In the genomic region with DNA sequence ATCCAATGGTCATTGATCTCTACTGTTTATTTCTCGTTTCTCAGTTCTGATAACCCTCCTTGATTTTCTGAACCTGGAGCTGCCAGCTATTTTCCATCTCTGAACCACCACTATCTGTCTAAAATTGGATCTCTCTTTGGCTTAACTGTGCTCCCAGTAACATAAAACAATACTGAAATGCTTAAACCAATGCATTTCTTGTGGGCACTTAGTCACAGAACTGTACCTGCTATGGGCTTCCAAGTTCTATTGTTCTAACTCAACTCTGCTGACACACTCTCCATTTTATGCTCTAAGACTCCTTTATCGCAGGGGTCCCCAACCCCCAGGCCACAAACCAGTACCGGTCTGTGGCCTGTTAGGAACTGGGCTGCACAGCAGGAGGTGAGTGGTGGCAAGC, we compare ENCODE assay signal across 14 cellular contexts.
DNase-seq lines count a peak whose midpoint lies in the region; FAIRE-seq and TF ChIP-seq lines count a peak whose summit lies in the region.
"Had no signal": no experiment of that assay in that cellular context is flagged by ENCODE, and none has a peak within 500 bp of the region (broad histone marks: within the 10 kb centered on the region; RNA-seq: fewer than 3 reads in every experiment).

No MANE protein-coding gene starts in this region.

- H3K27ac Mint-ChIP-seq in activated T-helper 2 cell treated with anti-CD3 and anti-CD28 coated beads, Interferon-gamma antibody, Interleukin-2, Interleukin-4, amounts not matched to agents 10 μg/mL and 5 μg/mL and 100 μg/mL, durations not matched to agents 14 hours and 24 hours and 36 hours = no peak overlapping the region
- H3K27ac Mint-ChIP-seq in CD4-positive, alpha-beta memory T cell = no peak overlapping the region
- H3K27ac Mint-ChIP-seq: activated naive CD8-positive, alpha-beta T cell treated with anti-CD3 and anti-CD28 coated beads, Interleukin-2, amount 50 U/mL, for 24 hours; neural progenitor cell; T-helper 17 cell had no signal

- TF ChIP-seq CTCF in hepatocyte (IDR thresholded peaks at IDR 0.05; ENCODE audit: poor library complexity) = no peak
- no peak for TF ChIP-seq CTCF in ovary (IDR thresholded peaks at IDR 0.05)

- WGBS in hepatocyte (ENCODE audit: low lambda C conversion rate, missing lambda C conversion rate) = 85% methylated on average over 3 of the region's 3 CpGs
- WGBS in ovary, 3 donors = 74 to 77% (median 75%) methylated on average over 3 of the region's 3 CpGs

- no peak for TF ChIP-seq EP300 in ovary (IDR thresholded peaks at IDR 0.05)

- peaks cover 5% of the 10 kb centered on the region for H3K4me1 Mint-ChIP-seq in activated T-helper 2 cell treated with anti-CD3 and anti-CD28 coated beads, Interferon-gamma antibody, Interleukin-2, Interleukin-4, amounts not matched to agents 10 μg/mL and 5 μg/mL and 100 μg/mL, durations not matched to agents 14 hours and 24 hours and 36 hours (ENCODE audit: low read depth)
- no peaks in the 10 kb centered on the region for H3K4me1 Mint-ChIP-seq in CD4-positive, alpha-beta memory T cell
- H3K4me1 Mint-ChIP-seq: activated naive CD8-positive, alpha-beta T cell treated with anti-CD3 and anti-CD28 coated beads, Interleukin-2, amount 50 U/mL, for 24 hours had no signal

- H3K27ac ChIP-seq in HUES48 (ENCODE audit: low read depth, low read length) = peak overlapping the region; percentile 68
- peak overlapping the region; percentile 80 for H3K27ac ChIP-seq in hepatocyte
- H3K27ac ChIP-seq in ovary = peak overlapping the region in 1 of 2 donors; percentile 42
- no peak overlapping the region for H3K27ac ChIP-seq in CD4-positive, alpha-beta memory T cell (ENCODE audit: low read depth, low read length)
- H3K27ac ChIP-seq: neural progenitor cell had no signal

- H3K4me2 ChIP-seq in hepatocyte (peak overlapping the region; percentile 24), skeletal muscle satellite cell (ENCODE audit: low read length) (peak overlapping the region; percentile 51)
- H3K4me2 ChIP-seq: neural progenitor cell had no signal

- no peak for TF ChIP-seq POLR2A in ovary (IDR thresholded peaks at IDR 0.05)

- intact Hi-C loops in activated T-helper 2 cell treated with anti-CD3 and anti-CD28 coated beads, Interferon-gamma antibody, Interleukin-2, Interleukin-4, amounts not matched to agents 10 μg/mL and 5 μg/mL and 100 μg/mL, durations not matched to agents 14 hours and 24 hours and 36 hours (cut with micrococcal nuclease) = no loop called here
- intact Hi-C loops in ovary (cut with DNase I) = no loop called here
- intact Hi-C loops in CD4-positive, alpha-beta memory T cell (cut with micrococcal nuclease) = no loop called here

- no peak overlapping the region for H3K4me3 ChIP-seq in HUES48 (ENCODE audit: low read depth, low read length)
- H3K4me3 ChIP-seq in hepatocyte = no peak overlapping the region
- peak overlapping the region; percentile 3 for H3K4me3 ChIP-seq in skeletal muscle satellite cell (ENCODE audit: low read length)
- H3K4me3 ChIP-seq in ovary = no peak overlapping the region
- H3K4me3 ChIP-seq in CD4-positive, alpha-beta memory T cell (ENCODE audit: low read length in 2 of 2) = no peak overlapping the region
- H3K4me3 ChIP-seq: MG63, neural progenitor cell had no signal

- no peaks in the 10 kb centered on the region for H4K20me1 ChIP-seq in hepatocyte (ENCODE audit: insufficient read depth, poor library complexity, severe bottlenecking)

- CTCF ChIA-PET in CD4-positive, alpha-beta memory T cell (lab: Charles Lee; ENCODE audit: partially characterized antibody) = no interaction called here

- H2AFZ ChIP-seq in hepatocyte = no peak overlapping the region
- H2AFZ ChIP-seq: neural progenitor cell had no signal

- no peaks in the 10 kb centered on the region for H3K9me3 Mint-ChIP-seq in activated T-helper 2 cell treated with anti-CD3 and anti-CD28 coated beads, Interferon-gamma antibody, Interleukin-2, Interleukin-4, amounts not matched to agents 10 μg/mL and 5 μg/mL and 100 μg/mL, durations not matched to agents 14 hours and 24 hours and 36 hours
- H3K9me3 Mint-ChIP-seq in CD4-positive, alpha-beta memory T cell = no peaks in the 10 kb centered on the region
- H3K9me3 Mint-ChIP-seq: activated naive CD8-positive, alpha-beta T cell treated with anti-CD3 and anti-CD28 coated beads, Interleukin-2, amount 50 U/mL, for 24 hours; neural progenitor cell had no signal

- H3K36me3 ChIP-seq in HUES48 (ENCODE audit: control insufficient read depth, insufficient read depth, low read length) = no peaks in the 10 kb centered on the region
- no peaks in the 10 kb centered on the region for H3K36me3 ChIP-seq in hepatocyte (replicated peaks; ENCODE audit: insufficient read depth, low read depth)
- no peaks in the 10 kb centered on the region for H3K36me3 ChIP-seq in skeletal muscle satellite cell (ENCODE audit: insufficient read depth, low read length)
- H3K36me3 ChIP-seq in ovary = no peaks in the 10 kb centered on the region
- no peaks in the 10 kb centered on the region for H3K36me3 ChIP-seq in CD4-positive, alpha-beta memory T cell (ENCODE audit: insufficient read depth, low read length)
- H3K36me3 ChIP-seq: neural progenitor cell had no signal

- H3K9ac ChIP-seq in HUES48 (ENCODE audit: low read depth, low read length) = no peak overlapping the region
- H3K9ac ChIP-seq in skeletal muscle satellite cell (ENCODE audit: low read depth, low read length) = peak overlapping the region; percentile 82
- H3K9ac ChIP-seq: neural progenitor cell had no signal

- no peaks in the 10 kb centered on the region for H3K9me2 ChIP-seq in hepatocyte (replicated peaks; ENCODE audit: insufficient read depth)

- peaks cover 40% of the 10 kb centered on the region for H3K79me2 ChIP-seq in hepatocyte

- H3K36me3 Mint-ChIP-seq in activated T-helper 2 cell treated with anti-CD3 and anti-CD28 coated beads, Interferon-gamma antibody, Interleukin-2, Interleukin-4, amounts not matched to agents 10 μg/mL and 5 μg/mL and 100 μg/mL, durations not matched to agents 14 hours and 24 hours and 36 hours (ENCODE audit: low read depth) = no peaks in the 10 kb centered on the region
- H3K36me3 Mint-ChIP-seq in CD4-positive, alpha-beta memory T cell = no peaks in the 10 kb centered on the region
- H3K36me3 Mint-ChIP-seq: CD4-positive, CD25-positive, alpha-beta regulatory T cell had no signal

- H3K9me3 ChIP-seq in HUES48 (ENCODE audit: control insufficient read depth, insufficient read depth, low read length) (no peaks in the 10 kb centered on the region), hepatocyte (ENCODE audit: low read depth) (no peaks in the 10 kb centered on the region), skeletal muscle satellite cell (replicated peaks; ENCODE audit: low read length) (no peaks in the 10 kb centered on the region), ovary (no peaks in the 10 kb centered on the region)
- H3K9me3 ChIP-seq in CD4-positive, alpha-beta memory T cell (ENCODE audit: control insufficient read depth in 1 of 2, low read length in 2 of 2) = no peaks in the 10 kb centered on the region
- H3K9me3 ChIP-seq: MG63 had no signal

- H3K27me3 ChIP-seq in HUES48 (ENCODE audit: control insufficient read depth, insufficient read depth, low read length) = no peaks in the 10 kb centered on the region
- H3K27me3 ChIP-seq in hepatocyte = no peaks in the 10 kb centered on the region
- no peaks in the 10 kb centered on the region for H3K27me3 ChIP-seq in skeletal muscle satellite cell (ENCODE audit: control insufficient read depth, insufficient read depth, low read length)
- H3K27me3 ChIP-seq in ovary = no peaks in the 10 kb centered on the region
- H3K27me3 ChIP-seq in CD4-positive, alpha-beta memory T cell (ENCODE audit: insufficient read depth, low read length) = no peaks in the 10 kb centered on the region
- H3K27me3 ChIP-seq: MG63, neural progenitor cell had no signal

- H3K27me3 Mint-ChIP-seq in activated T-helper 2 cell treated with anti-CD3 and anti-CD28 coated beads, Interferon-gamma antibody, Interleukin-2, Interleukin-4, amounts not matched to agents 10 μg/mL and 5 μg/mL and 100 μg/mL, durations not matched to agents 14 hours and 24 hours and 36 hours (ENCODE audit: low read depth) = peaks cover 10% of the 10 kb centered on the region
- peaks cover 4 to 16% of the 10 kb centered on the region in 2 donors for H3K27me3 Mint-ChIP-seq in CD4-positive, alpha-beta memory T cell

- no peak for FAIRE-seq in frontal cortex (lab: Jason Lieb, UNC)

- POLR2A ChIA-PET in CD4-positive, alpha-beta memory T cell (lab: Charles Lee; ENCODE audit: partially characterized antibody) = no interaction called here

- no peak overlapping the region for H3K4me3 Mint-ChIP-seq in activated T-helper 2 cell treated with anti-CD3 and anti-CD28 coated beads, Interferon-gamma antibody, Interleukin-2, Interleukin-4, amounts not matched to agents 10 μg/mL and 5 μg/mL and 100 μg/mL, durations not matched to agents 14 hours and 24 hours and 36 hours (ENCODE audit: low read depth)
- H3K4me3 Mint-ChIP-seq in CD4-positive, alpha-beta memory T cell = no peak overlapping the region
- H3K4me3 Mint-ChIP-seq: activated naive CD8-positive, alpha-beta T cell treated with anti-CD3 and anti-CD28 coated beads, Interleukin-2, amount 50 U/mL, for 24 hours; CD4-positive, CD25-positive, alpha-beta regulatory T cell; neural progenitor cell; T-helper 17 cell had no signal

- H3K4me1 ChIP-seq in HUES48 (ENCODE audit: control insufficient read depth, insufficient read depth, low read length) = peaks cover 16% of the 10 kb centered on the region
- H3K4me1 ChIP-seq in hepatocyte (ENCODE audit: insufficient read depth) = peaks cover 18% of the 10 kb centered on the region
- H3K4me1 ChIP-seq in skeletal muscle satellite cell (ENCODE audit: control insufficient read depth, insufficient read depth, low read length) = peaks cover 64% of the 10 kb centered on the region
- peaks cover 21% of the 10 kb centered on the region for H3K4me1 ChIP-seq in ovary (ENCODE audit: insufficient read depth)
- H3K4me1 ChIP-seq in CD4-positive, alpha-beta memory T cell (ENCODE audit: insufficient read depth, low read length) = no peaks in the 10 kb centered on the region

- DNase-seq in astrocyte of the hippocampus (ENCODE audit: low read depth, low spot score) (peak; percentile 43), hepatocyte (ENCODE audit: low spot score) (no peak), ovary (no peak), frontal cortex (ENCODE audit: low spot score in 2 of 2) (no peak)
- DNase-seq in activated T-helper 2 cell treated with anti-CD3 and anti-CD28 coated beads, Interferon-gamma antibody, Interleukin-2, Interleukin-4, amounts not matched to agents 10 μg/mL and 5 μg/mL and 100 μg/mL, durations not matched to agents 14 hours and 24 hours and 36 hours (ENCODE audit: low spot score) = no peak
- no peak for DNase-seq in CD4-positive, alpha-beta memory T cell
- DNase-seq: activated CD8-positive, alpha-beta memory T cell treated with anti-CD3 and anti-CD28 coated beads for 24 hours; activated naive CD8-positive, alpha-beta T cell treated with anti-CD3 and anti-CD28 coated beads, Interleukin-2, amount 50 U/mL, for 24 hours; CD4-positive, CD25-positive, alpha-beta regulatory T cell; MG63; T-helper 17 cell had no signal
